Comparison of ENCODE assay signal across 8 cellular contexts in the genomic region with DNA sequence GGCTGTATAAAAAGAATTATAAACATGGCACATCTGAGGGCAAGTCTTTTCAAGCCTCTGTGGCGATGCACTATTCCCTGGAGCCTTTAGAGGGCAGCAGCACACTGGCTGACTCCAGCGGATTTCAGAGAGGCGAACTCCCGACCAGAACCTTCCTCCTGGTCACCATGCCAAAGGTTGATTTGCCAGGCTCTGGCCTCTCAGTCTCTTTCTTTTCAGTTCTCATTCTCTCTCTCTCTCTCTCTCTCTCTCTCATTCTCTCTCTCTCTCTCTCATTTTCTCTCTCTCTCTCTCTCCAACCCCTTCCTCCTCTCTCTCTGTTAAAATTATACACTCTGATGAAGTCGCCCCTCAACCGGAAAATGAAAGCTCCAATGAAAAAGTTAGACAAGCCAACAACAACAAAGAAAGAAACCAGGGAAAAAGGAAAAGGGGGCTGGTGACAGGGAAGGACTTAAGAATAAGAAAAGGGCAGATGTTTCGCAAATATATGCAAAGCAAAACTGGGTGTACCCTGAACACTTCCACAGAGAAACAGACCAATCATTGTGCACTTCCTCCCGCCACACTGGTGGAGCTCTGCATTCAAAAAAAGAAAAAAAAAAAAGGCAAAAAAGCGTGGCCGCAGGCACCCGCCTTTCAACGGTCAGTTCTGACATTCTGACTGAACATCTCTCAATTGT.
DNase-seq lines count a peak whose midpoint lies in the region; ATAC-seq and TF ChIP-seq lines count a peak whose summit lies in the region.

No MANE protein-coding gene starts in this region.

- H3K79me2 ChIP-seq in SU-DHL-6 (ENCODE audit: insufficient read depth, low read length): no peaks in the 10 kb centered on the region

- in situ Hi-C loops in transverse colon (cut with MboI; ENCODE audit: low pct_ligation_motif_present in 1 of 4, low pct_unique_long_range_greater_than_20kb in 1 of 4, low sequenced_read_pairs in 3 of 4): no loop called here

- no peak overlapping the region for H3K27ac ChIP-seq in SU-DHL-6 (ENCODE audit: low read depth, low read length)
- no peak overlapping the region for H3K27ac ChIP-seq in cardiac muscle cell
- H3K27ac ChIP-seq in transverse colon: peak overlapping the region; percentile 60 to 83 (median 77)

- H3K9me2 ChIP-seq in SU-DHL-6 (replicated peaks; ENCODE audit: insufficient read depth, low read length): no peaks in the 10 kb centered on the region

- H3K4me3 ChIP-seq in LNCaP clone FGC (ENCODE audit: low read depth, low read length) (no peak overlapping the region), SU-DHL-6 (ENCODE audit: insufficient read depth, low read length, poor library complexity, severe bottlenecking) (no peak overlapping the region), cardiac muscle cell (no peak overlapping the region), transverse colon (peak overlapping the region in 3 of 4 donors; percentile 19 to 44 (median 28))

- H4K20me1 ChIP-seq in SU-DHL-6 (ENCODE audit: low read depth, low read length): no peaks in the 10 kb centered on the region

- 28 to 32% methylated on average over 6 to 12 of the region's 12 CpGs for WGBS in transverse colon (ENCODE audit: low coverage in 1 of 2), 2 donors

- H3K27me3 ChIP-seq in SU-DHL-6 (ENCODE audit: low read length): no peaks in the 10 kb centered on the region
- H3K27me3 ChIP-seq in cardiac muscle cell: no peaks in the 10 kb centered on the region
- no peaks in the 10 kb centered on the region for H3K27me3 ChIP-seq in transverse colon

- TF ChIP-seq EP300 in transverse colon (IDR thresholded peaks at IDR 0.05; ENCODE audit: low read depth): no peak

- DNase-seq in ELF-1 (ENCODE audit: low read depth, low spot score) (peak; percentile 66), LNCaP clone FGC (ENCODE audit: low read depth) (peak; percentile 50), cardiac muscle cell (ENCODE audit: low read depth in 1 of 2, low spot score in 1 of 2) (peak; percentile 84 to 93), posterior vena cava (ENCODE audit: low spot score) (peak; percentile 90), transverse colon (peak; percentile 77)
- peak; percentile 32 for DNase-seq in activated naive CD8-positive, alpha-beta T cell treated with anti-CD3 and anti-CD28 coated beads, Interleukin-2, amount 50 U/mL, for 16 hours (ENCODE audit: low read depth, low spot score)

- peak overlapping the region; percentile 49 for H3K4me2 ChIP-seq in SU-DHL-6 (ENCODE audit: low read depth, low read length, poor library complexity, severe bottlenecking)

- no peak for TF ChIP-seq POLR2A in transverse colon (IDR thresholded peaks at IDR 0.05)

- no peaks in the 10 kb centered on the region for H3F3A ChIP-seq in SU-DHL-6 (ENCODE audit: insufficient read depth)

- H3K9me3 ChIP-seq in SU-DHL-6 (ENCODE audit: insufficient read depth, low read length) (no peaks in the 10 kb centered on the region), cardiac muscle cell (ENCODE audit: low read depth) (no peaks in the 10 kb centered on the region), transverse colon (no peaks in the 10 kb centered on the region)

- peak; percentile 87 for ATAC-seq in GM21723 (IDR thresholded peaks at IDR 0.05; ENCODE audit: unreplicated experiment)

- intact Hi-C loops in posterior vena cava (cut with DNase I): loop anchor here in 1 of 2 donors (5.0 kb wide), 1 partner anchor 38 kb away; no protein-coding TSS in a partner anchor
- intact Hi-C loops in transverse colon (cut with DNase I; ENCODE audit: low total_unique reads): loop anchor here (2.0 to 10.0 kb wide), 2 partner anchors 91 to 241 kb away; no protein-coding TSS in a partner anchor

- peak overlapping the region; percentile 95 for H2AFZ ChIP-seq in SU-DHL-6 (ENCODE audit: low read depth, low read length, severe bottlenecking)

- H3K36me3 ChIP-seq in SU-DHL-6 (ENCODE audit: low read length): no peaks in the 10 kb centered on the region
- peaks cover 12% of the 10 kb centered on the region for H3K36me3 ChIP-seq in cardiac muscle cell
- H3K36me3 ChIP-seq in transverse colon: peaks cover 0 to 4% (median 0%) of the 10 kb centered on the region in 4 donors

- peak overlapping the region; percentile 26; the same call in 1 of the 2 replicates for H3K9ac ChIP-seq in SU-DHL-6 (ENCODE audit: low read length)

- H3K4me1 ChIP-seq in cardiac muscle cell (ENCODE audit: low read depth): peaks cover 20% of the 10 kb centered on the region
- H3K4me1 ChIP-seq in transverse colon: peaks cover 0 to 37% (median 7%) of the 10 kb centered on the region in 4 donors

- TF ChIP-seq CTCF in LNCaP clone FGC (IDR thresholded peaks at IDR 0.05; ENCODE audit: control insufficient read depth, extremely low read depth, insufficient read depth) (peak; percentile 92), SU-DHL-6 (IDR thresholded peaks at IDR 0.05; ENCODE audit: insufficient read depth, low read length, poor library complexity, severe bottlenecking) (peak; percentile 91), cardiac muscle cell (IDR thresholded peaks at IDR 0.05; ENCODE audit: low read depth, low read length) (peak; percentile 98), transverse colon (IDR thresholded peaks at IDR 0.05) (peak; percentile 81 to 94 (median 88))

Comparison
In these comparisons a context has a peak if more than half of its experiments do, and no peak if none do; other contexts are left out.
1. DNase-seq: peak in every context shown above with its lines; median percentile 90 in posterior vena cava; 88 in cardiac muscle cell; 77 in transverse colon; 66 in ELF-1; 50 in LNCaP clone FGC; 32 in activated naive CD8-positive, alpha-beta T cell treated with anti-CD3 and anti-CD28 coated beads, Interleukin-2, amount 50 U/mL, for 16 hours.
2. H3K4me3 ChIP-seq: peak in transverse colon (3 of 4); none in LNCaP clone FGC (single experiment), SU-DHL-6 (single experiment) and cardiac muscle cell (single experiment).
3. H3K27ac ChIP-seq: peak in transverse colon (4 of 4); none in SU-DHL-6 (single experiment) and cardiac muscle cell (single experiment).
4. Peak in every context shown above with its lines, with median percentiles within 50 percentile points of each other: CTCF ChIP-seq.